2 cellular contexts compared by ENCODE assay signal in genomic region chr21:15401331-15401730, GRCh38.
TF ChIP-seq lines count a peak whose summit lies in the region.

No MANE protein-coding gene starts in this region.

TF ChIP-seq in H1, 55 proteins besides CTCF, POLR2A, EP300 and RAD21:
- TF ChIP-seq RFX5 (IDR thresholded peaks at IDR 0.05; ENCODE audit: borderline replicate concordance, low read depth, low read length) (no peak), SUZ12 (IDR thresholded peaks at IDR 0.05; ENCODE audit: low read length) (no peak), NANOG (IDR thresholded peaks at IDR 0.05; ENCODE audit: insufficient read depth, low read depth, low read length, poor library complexity, severe bottlenecking) (no peak), JUN (IDR thresholded peaks at IDR 0.05; ENCODE audit: low read depth, low read length) (no peak), CBX8 (IDR thresholded peaks at IDR 0.05; ENCODE audit: borderline replicate concordance, low read depth, low read length) (no peak), FOSL1 (IDR thresholded peaks at IDR 0.05; ENCODE audit: insufficient read depth, low read depth, low read length) (no peak), JUND (IDR thresholded peaks at IDR 0.05; ENCODE audit: low read length) (no peak)

TF ChIP-seq in SK-N-SH, 30 proteins besides CTCF, POLR2A, EP300 and RAD21 (continued from another document):
- TF ChIP-seq NRF1 (IDR thresholded peaks at IDR 0.05; ENCODE audit: low read depth, low read length) (no peak), CHD2 (IDR thresholded peaks at IDR 0.05; ENCODE audit: low read length, partially characterized antibody) (no peak), ELF1 (IDR thresholded peaks at IDR 0.05) (no peak), GABPA (IDR thresholded peaks at IDR 0.05; ENCODE audit: low read depth) (no peak), PBX3 (IDR thresholded peaks at IDR 0.05) (no peak), GATA2 (CRISPR knock-in tag; IDR thresholded peaks at IDR 0.05) (no peak)
